Comparison of ENCODE assay signal across 10 cellular contexts in genomic region chr19:3370728-3371591, GRCh38. TPM values are rescaled to one million over a fixed set of nuclear protein-coding genes. Genes with fewer than 3 reads are reported as not detected.
DNase-seq lines count a peak whose midpoint lies in the region; ATAC-seq and TF ChIP-seq lines count a peak whose summit lies in the region.
"Had no signal": no experiment of that assay in that cellular context is flagged by ENCODE, and none has a peak within 500 bp of the region (broad histone marks: within the 10 kb centered on the region; RNA-seq: fewer than 3 reads in every experiment).

No MANE protein-coding gene starts in this region.

- H4K20me1 ChIP-seq in OCI-LY3 (ENCODE audit: insufficient read depth, low read length): peaks cover 58% of the 10 kb centered on the region

- no peak overlapping the region for H4K12ac ChIP-seq in trophoblast cell (ENCODE audit: low read depth, low read length)

- H4K91ac ChIP-seq in trophoblast cell (ENCODE audit: low read depth, low read length): no peak overlapping the region

- POLR2A ChIA-PET in BJ (lab: Charles Lee): no interaction called here

- WGBS in trophoblast cell (ENCODE audit: extremely low coverage, insufficient coverage, insufficient read length): no CpG with 5 or more reads among the region's 25 CpGs

- peak overlapping the region; percentile 88; the same call in 1 of the 2 replicates for H3K4me3 ChIP-seq in BJ (ENCODE audit: low read depth, low read length)
- no peak overlapping the region for H3K4me3 ChIP-seq in OCI-LY3 (ENCODE audit: low read length)
- peak overlapping the region; percentile 55 for H3K4me3 ChIP-seq in trophoblast cell (ENCODE audit: low read depth, low read length)

- H3K27me3 ChIP-seq in BJ (ENCODE audit: control insufficient read depth, insufficient read depth, low read length) (no peaks in the 10 kb centered on the region), OCI-LY3 (ENCODE audit: low read depth, low read length) (no peaks in the 10 kb centered on the region), trophoblast cell (ENCODE audit: insufficient read depth, low read length) (peaks cover 58% of the 10 kb centered on the region)

- H3K4ac ChIP-seq in trophoblast cell (ENCODE audit: low read depth, low read length): no peak overlapping the region

- H3K4me1 ChIP-seq in OCI-LY3 (ENCODE audit: low read length): peaks cover 39% of the 10 kb centered on the region
- H3K4me1 ChIP-seq in trophoblast cell (ENCODE audit: control insufficient read depth in 1 of 2, insufficient read depth in 2 of 2, low read length in 2 of 2): no peaks in the 10 kb centered on the region

- H4K8ac ChIP-seq in trophoblast cell (ENCODE audit: low read depth, low read length): no peak overlapping the region

- H3K23ac ChIP-seq in trophoblast cell (ENCODE audit: low read length): peak overlapping the region; percentile 74

- no peak overlapping the region for H3K9ac ChIP-seq in OCI-LY3 (ENCODE audit: low read length)
- no peak overlapping the region for H3K9ac ChIP-seq in trophoblast cell (ENCODE audit: low read length)

- H3K36me3 ChIP-seq in BJ (ENCODE audit: control insufficient read depth, insufficient read depth, low read length) (peaks cover 6% of the 10 kb centered on the region), OCI-LY3 (replicated peaks; ENCODE audit: low read depth, low read length) (peaks cover 8% of the 10 kb centered on the region), trophoblast cell (ENCODE audit: control insufficient read depth in 1 of 2, insufficient read depth in 2 of 2, low read length in 2 of 2) (no peaks in the 10 kb centered on the region)

- no peak overlapping the region for H2AFZ ChIP-seq in OCI-LY3 (ENCODE audit: low read depth, low read length)
- H2AFZ ChIP-seq in trophoblast cell (ENCODE audit: insufficient read depth, low read length, poor library complexity): no peak overlapping the region

- no peak overlapping the region for H3K14ac ChIP-seq in trophoblast cell (ENCODE audit: low read length)

- H3K4me2 ChIP-seq in OCI-LY3 (ENCODE audit: low read length) (peak overlapping the region; percentile 98; the same call in 1 of the 2 replicates), trophoblast cell (ENCODE audit: low read length) (no peak overlapping the region)

- H3K27ac ChIP-seq in OCI-LY3 (ENCODE audit: low read length): no peak overlapping the region
- H3K27ac ChIP-seq in trophoblast cell (ENCODE audit: low read depth, low read length): no peak overlapping the region

- no peak for ATAC-seq in activated CD4-positive, CD25-positive, alpha-beta regulatory T cell treated with anti-CD3 and anti-CD28 coated beads, Interleukin-2, amount 50 U/mL, for 24 hours

- no peaks in the 10 kb centered on the region for H3K79me1 ChIP-seq in trophoblast cell (ENCODE audit: low read length)

- no peak overlapping the region for H2AK5ac ChIP-seq in trophoblast cell (ENCODE audit: low read length)

- no peaks in the 10 kb centered on the region for H3K9me3 ChIP-seq in OCI-LY3 (ENCODE audit: insufficient read depth, low read length)
- peaks cover 11% of the 10 kb centered on the region for H3K9me3 ChIP-seq in trophoblast cell (ENCODE audit: insufficient read depth, low read depth, low read length)

- no peak overlapping the region for H2BK12ac ChIP-seq in trophoblast cell (ENCODE audit: low read length)

- H3K79me2 ChIP-seq in OCI-LY3 (ENCODE audit: low read length) (peaks cover 97% of the 10 kb centered on the region), trophoblast cell (ENCODE audit: control insufficient read depth, insufficient read depth, low read length, poor library complexity) (no peaks in the 10 kb centered on the region)

- H2BK120ac ChIP-seq in trophoblast cell (ENCODE audit: insufficient read depth, low read length, poor library complexity): no peak overlapping the region

- no peak overlapping the region for H2BK5ac ChIP-seq in trophoblast cell (ENCODE audit: low read depth, low read length, poor library complexity)

- DNase-seq in BJ (ENCODE audit: low read depth): no peak
- peak; percentile 29 for DNase-seq in glomerular visceral epithelial cell (ENCODE audit: extremely low spot score)
- no peak for DNase-seq in trophoblast cell
- DNase-seq in central memory CD4-positive, alpha-beta T cell: no peak
- DNase-seq in stimulated activated CD4-positive, alpha-beta T cell treated with anti-CD3 and anti-CD28 coated beads, Interleukin-1b, Interleukin-23, amount 100 ng/mL, for 48 hours: no peak
- DNase-seq in germinal center (ENCODE audit: low spot score): no peak
- DNase-seq: NCI-H526, T-helper 9 cell had no signal

- no peak overlapping the region for H3K18ac ChIP-seq in trophoblast cell (ENCODE audit: low read length)

- CTCF ChIA-PET in BJ (lab: Yijun Ruan, JAX): no interaction called here

- no peak for TF ChIP-seq CTCF in BJ (IDR thresholded peaks at IDR 0.05; ENCODE audit: insufficient read depth, low read depth, low read length)
- no peak for TF ChIP-seq CTCF in OCI-LY3 (IDR thresholded peaks at IDR 0.05; ENCODE audit: low read depth, low read length)

RNA-seq across cellular contexts. Expression of gene NFIC, which starts 4.6 kb away (rescaled TPM):
- polyA plus RNA-seq in BJ (2011; rRNA removed): 3.7 and 5.0 TPM in 2 replicates
- polyA minus RNA-seq in BJ (2011; rRNA and poly(A)+ RNA removed): 17.0 and 36.3 TPM in 2 replicates
- polyA plus RNA-seq in trophoblast cell (2013): 5.4 and 6.1 TPM in 2 replicates
